1 cellular context compared by ENCODE assay signal in genomic region chr2:196177124-196177523, GRCh38.
A peak's percentile ranks its signal among the peaks of the same experiment; 100 is the strongest.
TF ChIP-seq lines count a peak whose summit lies in the region.

No MANE protein-coding gene starts in this region.

TF ChIP-seq in K562, 482 proteins besides CTCF, POLR2A, EP300 and RAD21 (continued from another document and continues in another):
- TF ChIP-seq CHD7 (IDR thresholded peaks at IDR 0.05; ENCODE audit: low read depth, low read length) (no peak), PKNOX1 (IDR thresholded peaks at IDR 0.05) (peak; percentile 6; the same call in 1 of the 2 replicates), NFATC3 (IDR thresholded peaks at IDR 0.05) (no peak), GABPB2 (CRISPR knock-in tag; conservative IDR thresholded peaks at IDR 0.05) (no peak), NCOA2 (IDR thresholded peaks at IDR 0.05; ENCODE audit: partially characterized antibody in 2 of 2) (no peak), U2AF1 (optimal IDR thresholded peaks at IDR 0.05; ENCODE audit: low read depth, low read length) (no peak), CREB3 (tag; conservative IDR thresholded peaks at IDR 0.05; ENCODE audit: low read depth) (no peak), NEUROD1 (IDR thresholded peaks at IDR 0.05; ENCODE audit: borderline replicate concordance, low read depth, low read length, partially characterized antibody) (peak; percentile 27), KHSRP (IDR thresholded peaks at IDR 0.05) (no peak), SIN3B (IDR thresholded peaks at IDR 0.05; ENCODE audit: low read depth) (no peak), PYGO2 (tag; IDR thresholded peaks at IDR 0.05) (no peak), ZNF324 (CRISPR knock-in tag; IDR thresholded peaks at IDR 0.05) (no peak), SRF (CRISPR knock-in tag; IDR thresholded peaks at IDR 0.05) (0 out of 4 replicates have a peak, but pooled peaks of 1 of the 2 experiments have one; percentile 23), NR3C1 (CRISPR knock-in tag; IDR thresholded peaks at IDR 0.05) (no peak), TFAM (CRISPR knock-in tag; conservative IDR thresholded peaks at IDR 0.05) (no peak), ERF (CRISPR knock-in tag; IDR thresholded peaks at IDR 0.05) (no peak), CREB1 (IDR thresholded peaks at IDR 0.05) (peak; percentile 55; the same call in 1 of the 2 replicates), CREB1 (CRISPR knock-in tag; IDR thresholded peaks at IDR 0.05) (no peak), ZBTB17 (CRISPR knock-in tag; IDR thresholded peaks at IDR 0.05) (no peak), MLX (CRISPR knock-in tag; conservative IDR thresholded peaks at IDR 0.05) (no peak), ZNF282 (CRISPR knock-in tag; IDR thresholded peaks at IDR 0.05) (no peak), POLR3A (IDR thresholded peaks at IDR 0.05; ENCODE audit: borderline replicate concordance, extremely low read depth, insufficient read depth, insufficient read length) (no peak), HMBOX1 (IDR thresholded peaks at IDR 0.05) (peak; percentile 53), CREM (IDR thresholded peaks at IDR 0.05; ENCODE audit: low read depth) (peak; percentile 50; the same call in 1 of the 2 replicates), ZNF165 (CRISPR knock-in tag; IDR thresholded peaks at IDR 0.05; ENCODE audit: borderline replicate concordance) (no peak), ZKSCAN1 (IDR thresholded peaks at IDR 0.05; ENCODE audit: low read depth, low read length) (peak; percentile 92), ILK (tag; IDR thresholded peaks at IDR 0.05; ENCODE audit: borderline replicate concordance, low read depth) (no peak), BDP1 (IDR thresholded peaks at IDR 0.05; ENCODE audit: insufficient read depth, insufficient read length) (no peak), SMAD1 (IDR thresholded peaks at IDR 0.05; ENCODE audit: low read depth, low read length, partially characterized antibody) (no peak), BRCA1 (IDR thresholded peaks at IDR 0.05) (no peak), BRCA1 (CRISPR knock-in tag; IDR thresholded peaks at IDR 0.05) (no peak), ZFP1 (CRISPR knock-in tag; IDR thresholded peaks at IDR 0.05) (no peak)
- TF ChIP-seq, protein P1, sequence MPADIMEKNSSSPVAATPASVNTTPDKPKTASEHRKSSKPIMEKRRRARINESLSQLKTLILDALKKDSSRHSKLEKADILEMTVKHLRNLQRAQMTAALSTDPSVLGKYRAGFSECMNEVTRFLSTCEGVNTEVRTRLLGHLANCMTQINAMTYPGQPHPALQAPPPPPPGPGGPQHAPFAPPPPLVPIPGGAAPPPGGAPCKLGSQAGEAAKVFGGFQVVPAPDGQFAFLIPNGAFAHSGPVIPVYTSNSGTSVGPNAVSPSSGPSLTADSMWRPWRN (IDR thresholded peaks at IDR 0.05; ENCODE audit: low read depth), result no peak
- TF ChIP-seq, protein P2, sequence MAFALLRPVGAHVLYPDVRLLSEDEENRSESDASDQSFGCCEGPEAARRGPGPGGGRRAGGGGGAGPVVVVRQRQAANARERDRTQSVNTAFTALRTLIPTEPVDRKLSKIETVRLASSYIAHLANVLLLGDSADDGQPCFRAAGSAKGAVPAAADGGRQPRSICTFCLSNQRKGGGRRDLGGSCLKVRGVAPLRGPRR (CRISPR knock-in tag; IDR thresholded peaks at IDR 0.05), result no peak
- TF ChIP-seq, protein P3, sequence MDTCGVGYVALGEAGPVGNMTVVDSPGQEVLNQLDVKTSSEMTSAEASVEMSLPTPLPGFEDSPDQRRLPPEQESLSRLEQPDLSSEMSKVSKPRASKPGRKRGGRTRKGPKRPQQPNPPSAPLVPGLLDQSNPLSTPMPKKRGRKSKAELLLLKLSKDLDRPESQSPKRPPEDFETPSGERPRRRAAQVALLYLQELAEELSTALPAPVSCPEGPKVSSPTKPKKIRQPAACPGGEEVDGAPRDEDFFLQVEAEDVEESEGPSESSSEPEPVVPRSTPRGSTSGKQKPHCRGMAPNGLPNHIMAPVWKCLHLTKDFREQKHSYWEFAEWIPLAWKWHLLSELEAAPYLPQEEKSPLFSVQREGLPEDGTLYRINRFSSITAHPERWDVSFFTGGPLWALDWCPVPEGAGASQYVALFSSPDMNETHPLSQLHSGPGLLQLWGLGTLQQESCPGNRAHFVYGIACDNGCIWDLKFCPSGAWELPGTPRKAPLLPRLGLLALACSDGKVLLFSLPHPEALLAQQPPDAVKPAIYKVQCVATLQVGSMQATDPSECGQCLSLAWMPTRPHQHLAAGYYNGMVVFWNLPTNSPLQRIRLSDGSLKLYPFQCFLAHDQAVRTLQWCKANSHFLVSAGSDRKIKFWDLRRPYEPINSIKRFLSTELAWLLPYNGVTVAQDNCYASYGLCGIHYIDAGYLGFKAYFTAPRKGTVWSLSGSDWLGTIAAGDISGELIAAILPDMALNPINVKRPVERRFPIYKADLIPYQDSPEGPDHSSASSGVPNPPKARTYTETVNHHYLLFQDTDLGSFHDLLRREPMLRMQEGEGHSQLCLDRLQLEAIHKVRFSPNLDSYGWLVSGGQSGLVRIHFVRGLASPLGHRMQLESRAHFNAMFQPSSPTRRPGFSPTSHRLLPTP (IDR thresholded peaks at IDR 0.05; ENCODE audit: borderline replicate concordance, extremely low read depth, insufficient read length), result no peak
- TF ChIP-seq, protein P4, sequence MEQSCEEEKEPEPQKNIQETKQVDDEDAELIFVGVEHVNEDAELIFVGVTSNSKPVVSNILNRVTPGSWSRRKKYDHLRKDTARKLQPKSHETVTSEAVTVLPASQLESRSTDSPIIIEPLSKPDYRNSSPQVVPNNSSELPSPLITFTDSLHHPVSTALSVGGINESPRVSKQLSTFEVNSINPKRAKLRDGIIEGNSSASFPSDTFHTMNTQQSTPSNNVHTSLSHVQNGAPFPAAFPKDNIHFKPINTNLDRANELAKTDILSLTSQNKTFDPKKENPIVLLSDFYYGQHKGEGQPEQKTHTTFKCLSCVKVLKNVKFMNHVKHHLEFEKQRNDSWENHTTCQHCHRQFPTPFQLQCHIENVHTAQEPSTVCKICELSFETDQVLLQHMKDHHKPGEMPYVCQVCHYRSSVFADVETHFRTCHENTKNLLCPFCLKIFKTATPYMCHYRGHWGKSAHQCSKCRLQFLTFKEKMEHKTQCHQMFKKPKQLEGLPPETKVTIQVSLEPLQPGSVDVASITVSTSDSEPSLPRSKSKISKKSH (CRISPR knock-in tag; IDR thresholded peaks at IDR 0.05), result no peak
